Comparison of ENCODE assay signal across 15 cellular contexts in the genomic region with DNA sequence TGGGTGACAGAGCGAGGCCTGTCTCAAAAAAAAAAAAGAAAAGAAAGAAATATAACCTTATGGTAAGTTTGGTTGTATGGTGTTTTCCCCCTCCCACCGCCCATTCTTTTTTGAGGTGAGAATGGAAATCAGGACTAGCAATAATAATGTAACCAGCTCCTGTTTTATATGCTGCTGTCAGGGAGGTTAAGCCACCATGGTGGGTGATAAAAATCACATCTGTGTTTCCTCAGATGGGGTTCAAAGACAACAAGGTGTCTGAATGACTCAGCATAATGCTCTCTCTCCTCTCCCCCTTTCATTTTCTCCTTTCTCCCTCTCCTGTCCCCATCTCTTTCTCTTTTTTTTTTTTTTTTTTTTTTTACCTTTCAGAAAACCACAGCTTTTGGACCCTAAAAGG. TPM values are rescaled to one million over a fixed set of nuclear protein-coding genes. Genes with fewer than 3 reads are reported as not detected.
A peak's percentile ranks its signal among the peaks of the same experiment; 100 is the strongest.
DNase-seq lines count a peak whose midpoint lies in the region; ATAC-seq, FAIRE-seq and TF ChIP-seq lines count a peak whose summit lies in the region.
"Had no signal": no experiment of that assay in that cellular context is flagged by ENCODE, and none has a peak within 500 bp of the region (broad histone marks: within the 10 kb centered on the region; RNA-seq: fewer than 3 reads in every experiment).

No MANE protein-coding gene starts in this region.

- H2BK120ac ChIP-seq in H1 (replicated peaks; ENCODE audit: low read depth, low read length): no peak overlapping the region

- peak; percentile 17 to 26 for DNase-seq in stimulated activated CD4-positive, alpha-beta T cell treated with anti-CD3 and anti-CD28 coated beads, Interleukin-2, amount 100 ng/mL, for 24 hours
- DNase-seq in stimulated activated CD4-positive, alpha-beta T cell treated with anti-CD3 and anti-CD28 coated beads, Interleukin-4, amount 100 ng/mL, for 4 hours: no peak
- DNase-seq in T-helper 17 cell: no peak
- DNase-seq in H1 (ENCODE audit: low read depth in 1 of 2, low spot score in 2 of 2): no peak
- no peak for DNase-seq in adrenal gland
- no peak for DNase-seq in mammary epithelial cell
- no peak for DNase-seq in lower leg skin (ENCODE audit: low spot score in 2 of 2)
- DNase-seq: AML-193, DMS53, left ventricle myocardium superior, MM.1S, sigmoid colon, thyroid gland had no signal

- intact Hi-C loops in adrenal gland (cut with DNase I) (no loop called here), mammary epithelial cell (cut with micrococcal nuclease) (no loop called here), lower leg skin (cut with DNase I; ENCODE audit: low total_unique reads) (no loop called here)

- H3K23me2 ChIP-seq in H1 (ENCODE audit: low read depth, low read length): no peaks in the 10 kb centered on the region

- dilution Hi-C loops in mammary epithelial cell (cut with HindIII; ENCODE audit: low sequenced_read_pairs): no loop called here

- H3K27me3 ChIP-seq in H1 (replicated peaks in 1 of 4; ENCODE audit: control insufficient read depth in 3 of 4, extremely low read depth in 1 of 4, insufficient read depth in 3 of 4, low read length in 3 of 4) (no peaks in the 10 kb centered on the region), adrenal gland (no peaks in the 10 kb centered on the region), mammary epithelial cell (ENCODE audit: insufficient read depth, low read length) (no peaks in the 10 kb centered on the region)
- H3K27me3 ChIP-seq: sigmoid colon, thyroid gland had no signal

- no peak overlapping the region for H4K91ac ChIP-seq in H1 (replicated peaks; ENCODE audit: insufficient read length, low read length)

- no peak overlapping the region for H3K23ac ChIP-seq in H1 (ENCODE audit: insufficient read length)

- peaks cover 3% of the 10 kb centered on the region; the same call in 1 of the 2 replicates for H3K79me1 ChIP-seq in H1 (ENCODE audit: low read depth, low read length)

- TF ChIP-seq POLR2A in H1 (IDR thresholded peaks at IDR 0.05; ENCODE audit: control extremely low read depth in 1 of 2, low read depth in 2 of 2, low read length in 2 of 2): no peak
- no peak for TF ChIP-seq POLR2A in adrenal gland (IDR thresholded peaks at IDR 0.05)
- TF ChIP-seq POLR2A in lower leg skin (IDR thresholded peaks at IDR 0.05): no peak

- no TSS peak for BruUV-seq in mammary epithelial cell (replicated peaks; lab: Mats Ljungman, UMichigan)

- H3K14ac ChIP-seq in H1 (ENCODE audit: insufficient read length): no peak overlapping the region

- peak; percentile 40 for ATAC-seq in T-helper 17 cell
- ATAC-seq in HG03196 (IDR thresholded peaks at IDR 0.05; ENCODE audit: unreplicated experiment): no peak
- ATAC-seq: left ventricle myocardium superior had no signal

- H3K9me3 ChIP-seq in T-helper 17 cell (ENCODE audit: control insufficient read depth, low read length, poor library complexity, severe bottlenecking) (no peaks in the 10 kb centered on the region), H1 (ENCODE audit: insufficient read depth in 2 of 2, low read depth in 1 of 2, low read length in 1 of 2) (no peaks in the 10 kb centered on the region), adrenal gland (replicated peaks in 1 of 3) (no peaks in the 10 kb centered on the region), mammary epithelial cell (replicated peaks; ENCODE audit: insufficient read depth, low read length) (no peaks in the 10 kb centered on the region)
- H3K9me3 ChIP-seq: sigmoid colon, thyroid gland had no signal

- TF ChIP-seq CTCF in H1 (IDR thresholded peaks at IDR 0.05; ENCODE audit: control extremely low read depth in 1 of 3, insufficient read depth in 1 of 3, low read depth in 1 of 3, low read length in 3 of 3) (no peak), adrenal gland (IDR thresholded peaks at IDR 0.05) (no peak), mammary epithelial cell (conservative IDR thresholded peaks at IDR 0.05 in 1 of 2, IDR thresholded peaks at IDR 0.05 in 1 of 2; ENCODE audit: extremely low read depth in 1 of 2, insufficient read depth in 1 of 2, low read depth in 1 of 2, low read length in 2 of 2) (no peak), lower leg skin (IDR thresholded peaks at IDR 0.05) (no peak)

- H2AK5ac ChIP-seq in H1 (ENCODE audit: low read depth, low read length): no peak overlapping the region

- H4K20me1 ChIP-seq in H1 (replicated peaks in 1 of 2; ENCODE audit: control insufficient read depth in 1 of 2, insufficient read depth in 2 of 2, low read length in 2 of 2): peaks cover 2 to 5% of the 10 kb centered on the region in 2 experiments
- no peaks in the 10 kb centered on the region for H4K20me1 ChIP-seq in mammary epithelial cell (ENCODE audit: insufficient read depth, low read length)

- H3K9ac ChIP-seq in H1 (replicated peaks in 1 of 4; ENCODE audit: extremely low read depth in 1 of 4, low read depth in 3 of 4, low read length in 3 of 4) (no peak overlapping the region), mammary epithelial cell (ENCODE audit: insufficient read depth, low read length) (no peak overlapping the region)

- in situ Hi-C loops in mammary epithelial cell (cut with MboI; ENCODE audit: low sequenced_read_pairs in 2 of 2): no loop called here

- H3K4ac ChIP-seq in H1 (replicated peaks; ENCODE audit: insufficient read length, low read depth, low read length): no peak overlapping the region

- no peak overlapping the region for H3K18ac ChIP-seq in H1 (ENCODE audit: extremely low read depth, low read length)

- H2BK5ac ChIP-seq in H1 (ENCODE audit: low read depth, low read length): peak overlapping the region; percentile 49; the same call in 1 of the 2 replicates

- WGBS in H1 (ENCODE audit: extremely low coverage in 1 of 2, insufficient coverage in 1 of 2, insufficient read length in 1 of 2, insufficient replicate concordance in 2 of 2, low coverage in 1 of 2, low lambda C conversion rate in 2 of 2, missing lambda C conversion rate in 1 of 2), 2 experiments: 87% methylated on average over 1 of the region's 2 CpGs; no CpG with 5 or more reads in 1 of the 2 experiments
- WGBS in adrenal gland, 4 donors: 89 to 95% (median 92%) methylated on average over 2 of the region's 2 CpGs
- 100% methylated on average over 2 of the region's 2 CpGs for WGBS in mammary epithelial cell (ENCODE audit: low coverage, missing lambda C conversion rate)
- WGBS in lower leg skin, 2 donors: 91 to 93% methylated on average over 2 of the region's 2 CpGs

- H4K5ac ChIP-seq in H1 (ENCODE audit: insufficient read length, low read depth, low read length): no peak overlapping the region

- H2BK12ac ChIP-seq in H1 (ENCODE audit: low read depth, low read length): no peak overlapping the region

- H4K8ac ChIP-seq in H1 (ENCODE audit: extremely low read depth, insufficient read depth, low read length): no peak overlapping the region

- H3K4me3 Mint-ChIP-seq in T-helper 17 cell: peak overlapping the region; percentile 45
- H3K4me3 Mint-ChIP-seq: dendritic cell treated with granulocyte-macrophage colony-stimulating factor and Interleukin-4, amounts not matched to agents 40 ng/mL and 50 ng/mL, for 4 days had no signal

- no peak for TF ChIP-seq EP300 in H1 (IDR thresholded peaks at IDR 0.05; ENCODE audit: borderline replicate concordance in 1 of 2, low read depth in 2 of 2, low read length in 2 of 2)

- H3K4me2 ChIP-seq in H1 (ENCODE audit: insufficient read depth in 1 of 2, low read depth in 2 of 2, low read length in 2 of 2) (no peak overlapping the region), mammary epithelial cell (ENCODE audit: insufficient read depth, low read depth, low read length) (no peak overlapping the region)

- H2AFZ ChIP-seq in H1 (ENCODE audit: low read length) (no peak overlapping the region), mammary epithelial cell (ENCODE audit: low read depth, low read length) (no peak overlapping the region)

- H3K4me1 ChIP-seq in H1 (replicated peaks in 1 of 4; ENCODE audit: control insufficient read depth in 3 of 4, insufficient read depth in 4 of 4, low read length in 3 of 4) (peaks cover 9 to 20% (median 14%) of the 10 kb centered on the region in 4 experiments), adrenal gland (replicated peaks in 1 of 2) (peaks cover 9 to 28% of the 10 kb centered on the region in 2 donors), mammary epithelial cell (ENCODE audit: insufficient read depth, low read length) (peaks cover 18% of the 10 kb centered on the region)

- FAIRE-seq in H1 (lab: Jason Lieb, UNC): no peak

- H3K79me2 ChIP-seq in H1 (ENCODE audit: control insufficient read depth in 1 of 2, insufficient read depth in 2 of 2, low read length in 2 of 2) (no peaks in the 10 kb centered on the region; a peak in 1 of 4 replicates), mammary epithelial cell (ENCODE audit: insufficient read depth, low read length) (peaks cover 3% of the 10 kb centered on the region)

- H3K27ac ChIP-seq in H1 (ENCODE audit: low read depth, low read length): no peak overlapping the region
- peak overlapping the region in 2 of 5 donors; percentile 18 to 30 for H3K27ac ChIP-seq in adrenal gland
- no peak overlapping the region for H3K27ac ChIP-seq in mammary epithelial cell (ENCODE audit: insufficient read depth, low read depth, low read length)

- H2BK15ac ChIP-seq in H1 (ENCODE audit: low read length): no peak overlapping the region

- no peak overlapping the region for H2BK20ac ChIP-seq in H1 (ENCODE audit: low read length)

- H3K27me3 Mint-ChIP-seq in T-helper 17 cell: no peaks in the 10 kb centered on the region
- H3K27me3 Mint-ChIP-seq: dendritic cell treated with granulocyte-macrophage colony-stimulating factor and Interleukin-4, amounts not matched to agents 40 ng/mL and 50 ng/mL, for 4 days had no signal

- H3K27ac Mint-ChIP-seq in T-helper 17 cell: peak overlapping the region; percentile 87

- TF ChIP-seq RAD21 in H1 (IDR thresholded peaks at IDR 0.05 in 1 of 2, conservative IDR thresholded peaks at IDR 0.05 in 1 of 2; ENCODE audit: low read depth in 2 of 2, low read length in 2 of 2): no peak

- CTCF ChIA-PET in H1 (lab: Charles Lee; ENCODE audit: partially characterized antibody) (interaction anchor here (0.7 to 1.6 kb wide), 4 partner anchors 11 to 75 kb away, joined by 3 to 4 read pairs (median 4); no protein-coding TSS in a partner anchor), mammary epithelial cell (lab: Charles Lee; ENCODE audit: low non-redundant PET) (no interaction called here)

- peaks cover 25 to 92% (median 41%) of the 10 kb centered on the region in 4 experiments for H3K36me3 ChIP-seq in H1 (ENCODE audit: control insufficient read depth in 2 of 4, insufficient read depth in 4 of 4, low read length in 3 of 4)
- H3K36me3 ChIP-seq in adrenal gland (replicated peaks in 1 of 2): peaks cover 0 to 70% of the 10 kb centered on the region in 2 donors
- H3K36me3 ChIP-seq in mammary epithelial cell (ENCODE audit: insufficient read depth, low read length): peaks cover 34% of the 10 kb centered on the region

- H3K56ac ChIP-seq in H1 (replicated peaks; ENCODE audit: insufficient read length, low read depth, low read length): no peak overlapping the region

- no peak overlapping the region for H3K4me3 ChIP-seq in H1 (ENCODE audit: extremely low read depth in 1 of 4, insufficient read depth in 2 of 4, low read depth in 3 of 4, low read length in 4 of 4)
- H3K4me3 ChIP-seq in adrenal gland: no peak overlapping the region
- no peak overlapping the region for H3K4me3 ChIP-seq in mammary epithelial cell (replicated peaks in 1 of 3; ENCODE audit: insufficient read depth in 1 of 3, low read depth in 2 of 3, low read length in 3 of 3)
- no peak overlapping the region for H3K4me3 ChIP-seq in lower leg skin (ENCODE audit: low read depth, poor library complexity, severe bottlenecking)
- H3K4me3 ChIP-seq: sigmoid colon, thyroid gland had no signal

- peaks cover 21% of the 10 kb centered on the region for H3K36me3 Mint-ChIP-seq in T-helper 17 cell (ENCODE audit: low read depth)

- peaks cover 32% of the 10 kb centered on the region for H3K4me1 Mint-ChIP-seq in T-helper 17 cell

- POLR2A ChIA-PET in H1 (lab: Charles Lee; ENCODE audit: partially characterized antibody): interaction anchor here (1.5 to 1.8 kb wide), 3 partner anchors 9 to 53 kb away, joined by 3 to 7 read pairs (median 6); no protein-coding TSS in a partner anchor

RNA-seq across cellular contexts. Expression of gene GARRE1, which starts 28.3 kb away (rescaled TPM):
- total RNA-seq in T-helper 17 cell (10 to 100 TPM; 34.4 to 43.6 TPM), adrenal gland (10 to 100 TPM in 7 of 8 donors, 1 to 10 TPM in 1; 5.1 to 20.9 (median 15.8) TPM), mammary epithelial cell (10 to 100 TPM; 11.3 to 13.0 TPM), lower leg skin (10 to 100 TPM; 27.6 to 36.6 (median 31.7) TPM)
- total RNA-seq in H1 (2021; fragmentation: NEBNext Ultra II Directional; extraction: Animal tissue kit (Norgen Biotek cat#: 25700)): 19.4 and 23.1 TPM in 2 replicates
- polyA plus RNA-seq in H1 (2011; rRNA removed) (16.4 and 23.6 TPM in 2 replicates), adrenal gland (10 to 100 TPM in 2 of 3 donors, 1 to 10 TPM in 1; 7.5 to 13.2 (median 10.5) TPM), mammary epithelial cell (4.5 TPM)
- polyA plus RNA-seq in H1 (2011; cell fraction: cytosol; rRNA removed): 15.3 TPM
- 18.4 TPM for polyA plus RNA-seq in H1 (2011; cell fraction: nucleus; rRNA removed)
- polyA plus RNA-seq in H1 (2012, experiment 1 of 2): 11.4 to 15.5 TPM (median 12.9 TPM) in 4 replicates
- 5.9 TPM for polyA plus RNA-seq in H1 (2012, experiment 2 of 2)
- polyA plus RNA-seq in H1 (2013, experiment 1 of 2): 23.5 TPM
- polyA plus RNA-seq in H1 (2013, experiment 2 of 2): 20.7 TPM
- 18.4 and 20.4 TPM in 2 replicates for polyA minus RNA-seq in H1 (2011; rRNA and poly(A)+ RNA removed)
- polyA minus RNA-seq in H1 (2011; cell fraction: cytosol; rRNA and poly(A)+ RNA removed): 17.0 TPM
- polyA minus RNA-seq in H1 (2011; cell fraction: nucleus; rRNA and poly(A)+ RNA removed): 15.2 TPM
- polyA minus RNA-seq in mammary epithelial cell: 11.9 TPM

RNA-seq across cellular contexts. Expression of gene LSM14A, which starts 53.7 kb away (rescaled TPM):
- total RNA-seq in T-helper 17 cell: 100 to 1,000 TPM; 150 to 177 TPM
- 190 and 195 TPM in 2 replicates for total RNA-seq in H1 (2021; fragmentation: NEBNext Ultra II Directional; extraction: Animal tissue kit (Norgen Biotek cat#: 25700))
- 117 and 149 TPM in 2 replicates for polyA plus RNA-seq in H1 (2011; rRNA removed)
- polyA plus RNA-seq in H1 (2011; cell fraction: cytosol; rRNA removed): 139 TPM
- 319 TPM for polyA plus RNA-seq in H1 (2011; cell fraction: nucleus; rRNA removed)
- polyA plus RNA-seq in H1 (2012, experiment 1 of 2): 115 to 194 TPM (median 141 TPM) in 4 replicates
- polyA plus RNA-seq in H1 (2012, experiment 2 of 2): 12.0 TPM
- 117 TPM for polyA plus RNA-seq in H1 (2013, experiment 1 of 2)
- 112 TPM for polyA plus RNA-seq in H1 (2013, experiment 2 of 2)
- polyA minus RNA-seq in H1 (2011; rRNA and poly(A)+ RNA removed): 310 and 385 TPM in 2 replicates
- polyA minus RNA-seq in H1 (2011; cell fraction: cytosol; rRNA and poly(A)+ RNA removed): 124 TPM
- polyA minus RNA-seq in H1 (2011; cell fraction: nucleus; rRNA and poly(A)+ RNA removed): 383 TPM
- 100 to 1,000 TPM in 4 of 8 donors, 10 to 100 TPM in 4; 70.4 to 130 (median 104) TPM for total RNA-seq in adrenal gland
- polyA plus RNA-seq in adrenal gland: 10 to 100 TPM; 44.5 to 91.0 (median 74.2) TPM
- 10 to 100 TPM; 57.3 to 83.4 TPM for total RNA-seq in mammary epithelial cell
- polyA plus RNA-seq in mammary epithelial cell: 63.4 TPM
- polyA minus RNA-seq in mammary epithelial cell: 155 TPM
- 100 to 1,000 TPM in 3 of 4 donors, 10 to 100 TPM in 1; 90.8 to 163 (median 111) TPM for total RNA-seq in lower leg skin

Comparison
In these comparisons a context has a peak if more than half of its experiments do, and no peak if none do; other contexts are left out.
1. DNase-seq: peak in stimulated activated CD4-positive, alpha-beta T cell treated with anti-CD3 and anti-CD28 coated beads, Interleukin-2, amount 100 ng/mL, for 24 hours (2 of 2); none in stimulated activated CD4-positive, alpha-beta T cell treated with anti-CD3 and anti-CD28 coated beads, Interleukin-4, amount 100 ng/mL, for 4 hours (0 of 2), T-helper 17 cell (0 of 3), H1 (0 of 2), adrenal gland (0 of 7), mammary epithelial cell (single experiment) and lower leg skin (0 of 2).